In the genomic region with DNA sequence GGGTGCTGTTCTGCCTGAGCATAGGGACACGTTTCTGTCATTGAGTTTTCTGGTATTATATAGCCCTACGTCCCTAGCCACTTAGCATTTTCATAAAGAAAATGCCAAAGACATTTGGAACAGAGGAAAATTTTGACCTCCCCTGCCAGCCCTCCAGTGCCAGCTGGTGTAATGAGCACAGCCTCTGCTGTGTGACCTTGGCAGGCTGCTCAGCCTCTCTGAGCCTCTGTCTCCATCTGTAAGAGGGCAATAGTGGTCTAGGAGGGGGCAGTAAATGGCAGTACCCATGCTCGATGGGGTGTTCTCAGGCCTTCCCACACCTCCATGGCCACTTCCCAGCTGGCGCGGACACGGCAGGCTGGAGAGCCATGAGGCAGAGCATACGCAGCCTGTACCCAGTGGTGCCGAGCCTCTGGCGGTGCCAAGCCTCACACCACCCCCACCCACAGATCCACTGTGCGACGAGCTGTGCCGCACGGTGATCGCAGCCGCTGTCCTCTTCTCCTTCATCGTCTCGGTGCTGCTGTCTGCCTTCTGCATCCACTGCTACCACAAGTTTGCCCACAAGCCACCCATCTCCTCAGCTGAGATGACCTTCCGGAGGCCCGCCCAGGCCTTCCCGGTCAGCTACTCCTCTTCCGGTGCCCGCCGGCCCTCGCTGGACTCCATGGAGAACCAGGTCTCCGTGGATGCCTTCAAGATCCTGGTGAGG, we compare ENCODE assay signal across 28 cellular contexts.
"Had no signal": no experiment of that assay in that cellular context is flagged by ENCODE, and none has a peak within 500 bp of the region (broad histone marks: within the 10 kb centered on the region; RNA-seq: fewer than 3 reads in every experiment).

No MANE protein-coding gene starts in this region.

- H3K9ac ChIP-seq: parathyroid adenoma had no signal

- H3K27ac ChIP-seq: body of pancreas, dorsolateral prefrontal cortex, left lung, parathyroid adenoma, right lobe of liver, skin epidermis, testis, WERI-Rb-1 had no signal

- H3K9me3 Mint-ChIP-seq: activated CD4-positive, alpha-beta T cell treated with anti-CD3 and anti-CD28 coated beads, Interleukin-2, amount 10 ng/mL, durations not matched to agents 7 days and 5 days; activated naive CD8-positive, alpha-beta T cell treated with anti-CD3 and anti-CD28 coated beads, Interleukin-2, amount 50 U/mL, for 24 hours; effector memory CD8-positive, alpha-beta T cell; nephron progenitor cell; T-cell; T-helper 2 cell treated with Interferon-gamma antibody and Interleukin-4, amounts not matched to agents 5 μg/mL and 100 μg/mL, for 36 hours had no signal

- H3K27me3 Mint-ChIP-seq: activated CD4-positive, alpha-beta T cell treated with anti-CD3 and anti-CD28 coated beads, Interleukin-2, amount 10 ng/mL, durations not matched to agents 7 days and 5 days; activated naive CD8-positive, alpha-beta T cell treated with anti-CD3 and anti-CD28 coated beads, Interleukin-2, amount 50 U/mL, for 24 hours; effector memory CD8-positive, alpha-beta T cell; T-cell had no signal

- H3K9me3 ChIP-seq: body of pancreas, left lung, right lobe of liver, testis had no signal

- H3K36me3 ChIP-seq: left lung, right lobe of liver, WERI-Rb-1 had no signal

- H3K36me3 Mint-ChIP-seq: T-cell had no signal

- H3K4me3 ChIP-seq: body of pancreas, dorsolateral prefrontal cortex, left lung, right lobe of liver, skin epidermis, testis had no signal

- H3K4me3 Mint-ChIP-seq: activated CD4-positive, alpha-beta T cell treated with anti-CD3 and anti-CD28 coated beads, Interleukin-2, amount 10 ng/mL, durations not matched to agents 7 days and 5 days; activated naive CD8-positive, alpha-beta T cell treated with anti-CD3 and anti-CD28 coated beads, Interleukin-2, amount 50 U/mL, for 24 hours; effector memory CD8-positive, alpha-beta T cell; nephron progenitor cell; T-cell; T-helper 2 cell treated with Interferon-gamma antibody and Interleukin-4, amounts not matched to agents 5 μg/mL and 100 μg/mL, for 36 hours had no signal

- DNase-seq: activated CD4-positive, alpha-beta T cell treated with anti-CD3 and anti-CD28 coated beads, Interleukin-2, amount 10 ng/mL, durations not matched to agents 7 days and 5 days; activated CD4-positive, CD25-positive, alpha-beta regulatory T cell treated with anti-CD3 and anti-CD28 coated beads, Interleukin-2, amount 50 U/mL, for 72 hours; activated gamma-delta T cell treated with Interleukin-2 at 50 U/mL for 16 hours; activated naive CD8-positive, alpha-beta T cell treated with anti-CD3 and anti-CD28 coated beads, Interleukin-2, amount 50 U/mL, for 24 hours; activated T-cell treated with anti-CD3 and anti-CD28 coated beads, Interleukin-2, amount 50 U/mL, for 1 hour; body of pancreas; central memory CD4-positive, alpha-beta T cell; effector memory CD8-positive, alpha-beta T cell; foreskin melanocyte; glutamatergic neuron; hippocampal formation; kidney glomerular epithelial cell; mammary epithelial cell; nephron progenitor cell; nucleus accumbens; stimulated activated CD4-positive, alpha-beta T cell treated with anti-CD3 and anti-CD28 coated beads, Interleukin-2, amount 100 ng/mL, for 24 hours; stimulated activated naive CD4-positive, alpha-beta T cell; T-cell; testis; trophoblast cell; WERI-Rb-1 had no signal

- H3K4me1 ChIP-seq: body of pancreas, parathyroid adenoma, right lobe of liver, testis had no signal

- H3K27ac Mint-ChIP-seq: activated CD4-positive, alpha-beta T cell treated with anti-CD3 and anti-CD28 coated beads, Interleukin-2, amount 10 ng/mL, durations not matched to agents 7 days and 5 days; activated naive CD8-positive, alpha-beta T cell treated with anti-CD3 and anti-CD28 coated beads, Interleukin-2, amount 50 U/mL, for 24 hours; effector memory CD8-positive, alpha-beta T cell; nephron progenitor cell; T-cell; T-helper 2 cell treated with Interferon-gamma antibody and Interleukin-4, amounts not matched to agents 5 μg/mL and 100 μg/mL, for 36 hours had no signal

- ATAC-seq: activated naive CD8-positive, alpha-beta T cell treated with anti-CD3 and anti-CD28 coated beads, Interleukin-2, amount 50 U/mL, for 24 hours; body of pancreas; effector memory CD8-positive, alpha-beta T cell; esophagus mucosa; left lung; right lobe of liver; T-cell had no signal

- H2AFZ ChIP-seq: parathyroid adenoma had no signal

- H3K27me3 ChIP-seq: body of pancreas, dorsolateral prefrontal cortex, left lung, right lobe of liver, testis had no signal
